Comparison of ENCODE assay signal across 6 cellular contexts in the genomic region with DNA sequence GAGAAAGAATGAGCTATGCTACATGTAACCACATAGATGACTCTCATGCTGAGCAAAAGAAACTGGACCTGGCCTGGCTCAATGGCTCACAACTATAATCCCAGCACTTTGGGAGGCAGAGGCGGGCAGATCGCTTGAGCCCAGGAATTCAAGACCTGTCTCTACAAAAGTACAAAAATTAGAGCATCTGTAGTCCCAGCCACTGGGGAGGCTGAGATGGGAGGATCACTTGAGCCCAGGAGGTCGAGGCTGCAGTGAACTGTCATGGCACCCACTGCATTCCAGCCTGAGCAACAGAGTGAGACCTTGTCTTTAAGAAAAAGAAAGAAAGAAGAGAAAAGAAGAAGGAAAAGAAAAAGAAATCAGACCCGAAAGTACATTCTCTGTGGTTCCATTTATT. TPM values are rescaled to one million over a fixed set of nuclear protein-coding genes. Genes with fewer than 3 reads are reported as not detected.
"Had no signal": no experiment of that assay in that cellular context is flagged by ENCODE, and none has a peak within 500 bp of the region (broad histone marks: within the 10 kb centered on the region; RNA-seq: fewer than 3 reads in every experiment).

No MANE protein-coding gene starts in this region.

- H3K27ac Mint-ChIP-seq: GM23338, H9 had no signal

- DNase-seq: H9, HCEC 1CT, IMR-90 had no signal

- H3K9me3 Mint-ChIP-seq: GM23338 had no signal

- H3K4me3 Mint-ChIP-seq: GM23338 had no signal

- ATAC-seq: GM23338 had no signal

- H2AFZ ChIP-seq: GM23338 had no signal

RNA-seq across cellular contexts. Expression of a gene that starts 41.7 kb away (rescaled TPM):
- total RNA-seq: GM23338, H1, H9, HT-29, IMR-90 had no signal
- polyA plus RNA-seq: GM23338, H1, IMR-90 had no signal
